In genomic region chrX:39886282-39886681, GRCh38 we compare ENCODE assay signal across 17 cellular contexts.
DNase-seq lines count a peak whose midpoint lies in the region; ATAC-seq and TF ChIP-seq lines count a peak whose summit lies in the region.
"Had no signal": no experiment of that assay in that cellular context is flagged by ENCODE, and none has a peak within 500 bp of the region (broad histone marks: within the 10 kb centered on the region; RNA-seq: fewer than 3 reads in every experiment).

No MANE protein-coding gene starts in this region.

- H3K27ac ChIP-seq in heart left ventricle (peak overlapping the region in 4 of 12 donors; percentile 35 to 69 (median 45)), testis (no peak overlapping the region)
- H3K27ac ChIP-seq: HL-60 had no signal

- H3K36me3 ChIP-seq in heart left ventricle (no peaks in the 10 kb centered on the region), testis (ENCODE audit: low read depth, missing control alignments) (no peaks in the 10 kb centered on the region)
- H3K36me3 ChIP-seq: BE2C, HAP-1 had no signal

- peaks cover 11% of the 10 kb centered on the region for H3K36me3 Mint-ChIP-seq in T-helper 2 cell treated with Interferon-gamma antibody and Interleukin-4, amounts not matched to agents 5 μg/mL and 100 μg/mL, for 36 hours (ENCODE audit: low read depth)

- H3K4me1 ChIP-seq in heart left ventricle (peaks cover 0 to 9% (median 0%) of the 10 kb centered on the region in 12 donors), testis (no peaks in the 10 kb centered on the region)
- H3K4me1 ChIP-seq: BE2C, HAP-1 had no signal

- intact Hi-C loops in heart left ventricle (cut with DNase I) (no loop called here), testis (cut with DNase I; ENCODE audit: low total_unique reads) (no loop called here)

- no peak overlapping the region for H3K4me3 ChIP-seq in heart left ventricle
- H3K4me3 ChIP-seq in testis, result no peak overlapping the region
- H3K4me3 ChIP-seq: HAP-1 had no signal

- H3K27ac Mint-ChIP-seq in T-helper 2 cell treated with Interferon-gamma antibody and Interleukin-4, amounts not matched to agents 5 μg/mL and 100 μg/mL, for 36 hours, result no peak overlapping the region
- H3K27ac Mint-ChIP-seq: CD4-positive, alpha-beta T cell; IgD-negative memory B cell had no signal

- H3K27me3 ChIP-seq in heart left ventricle (peaks cover 0 to 4% (median 0%) of the 10 kb centered on the region in 9 donors), testis (no peaks in the 10 kb centered on the region)
- H3K27me3 ChIP-seq: BE2C had no signal

- peaks cover 16% of the 10 kb centered on the region for H3K9me3 Mint-ChIP-seq in T-helper 2 cell treated with Interferon-gamma antibody and Interleukin-4, amounts not matched to agents 5 μg/mL and 100 μg/mL, for 36 hours

- H3K4me1 Mint-ChIP-seq in T-helper 2 cell treated with Interferon-gamma antibody and Interleukin-4, amounts not matched to agents 5 μg/mL and 100 μg/mL, for 36 hours (ENCODE audit: low read depth), result peaks cover 18% of the 10 kb centered on the region

- TF ChIP-seq POLR2A in heart left ventricle (IDR thresholded peaks at IDR 0.05) (no peak), testis (IDR thresholded peaks at IDR 0.05) (no peak)

- WGBS in heart left ventricle, 4 donors, result 49 to 72% (median 56%) methylated on average over 3 of the region's 3 CpGs
- 16 to 40% methylated on average over 1 to 3 of the region's 3 CpGs for WGBS in testis, 2 donors

- peak; percentile 67 to 76 (median 72) for ATAC-seq in heart left ventricle
- no peak for ATAC-seq in GM19397 (IDR thresholded peaks at IDR 0.05; ENCODE audit: unreplicated experiment)

- no peaks in the 10 kb centered on the region for H3K27me3 Mint-ChIP-seq in T-helper 2 cell treated with Interferon-gamma antibody and Interleukin-4, amounts not matched to agents 5 μg/mL and 100 μg/mL, for 36 hours (ENCODE audit: low read depth)
- H3K27me3 Mint-ChIP-seq: CD4-positive, alpha-beta T cell had no signal

- DNase-seq in astrocyte of the hippocampus (ENCODE audit: low read depth, low spot score) (peak; percentile 57), heart left ventricle (peak; percentile 29 to 71 (median 45)), medulla oblongata (ENCODE audit: extremely low spot score) (peak; percentile 18), testis (peak; percentile 81), foreskin melanocyte (no peak)
- DNase-seq in T-helper 2 cell treated with Interferon-gamma antibody and Interleukin-4, amounts not matched to agents 5 μg/mL and 100 μg/mL, for 36 hours (ENCODE audit: low spot score), result no peak
- DNase-seq: CD4-positive, alpha-beta T cell; Kasumi-1; NCI-H1105 treated with DMSO at 0.1 percent for 48 hours; NCI-H2107; NCI-H2227 treated with DMSO at 0.1 percent for 48 hours; SIG-M5 had no signal

- no peak for TF ChIP-seq CTCF in heart left ventricle (IDR thresholded peaks at IDR 0.05)
- no peak for TF ChIP-seq CTCF in testis (IDR thresholded peaks at IDR 0.05)

- no peak overlapping the region for H3K4me3 Mint-ChIP-seq in T-helper 2 cell treated with Interferon-gamma antibody and Interleukin-4, amounts not matched to agents 5 μg/mL and 100 μg/mL, for 36 hours
- H3K4me3 Mint-ChIP-seq: CD4-positive, alpha-beta T cell had no signal

- H3K9me3 ChIP-seq in heart left ventricle (no peaks in the 10 kb centered on the region), testis (no peaks in the 10 kb centered on the region)
- H3K9me3 ChIP-seq: BE2C, HAP-1 had no signal

Comparison
In these comparisons a context has a peak if more than half of its experiments do, and no peak if none do; other contexts are left out.
1. DNase-seq: peak in astrocyte of the hippocampus (single experiment), heart left ventricle (5 of 5), medulla oblongata (single experiment) and testis (single experiment); none in T-helper 2 cell treated with Interferon-gamma antibody and Interleukin-4, amounts not matched to agents 5 μg/mL and 100 μg/mL, for 36 hours (single experiment) and foreskin melanocyte (single experiment).